25 cellular contexts compared by ENCODE assay signal in genomic region chr22:22424956-22425355, GRCh38.
"Had no signal": no experiment of that assay in that cellular context is flagged by ENCODE, and none has a peak within 500 bp of the region (broad histone marks: within the 10 kb centered on the region; RNA-seq: fewer than 3 reads in every experiment).

No MANE protein-coding gene starts in this region.

- DNase-seq: activated CD8-positive, alpha-beta memory T cell treated with anti-CD3 and anti-CD28 coated beads for 24 hours; activated CD8-positive, alpha-beta memory T cell treated with anti-CD3 and anti-CD28 coated beads, Interleukin-2, amount 50 U/mL, for 4 hours; activated naive CD4-positive, alpha-beta T cell; activated T-cell treated with anti-CD3 and anti-CD28 coated beads, Interleukin-2, amount 50 U/mL, for 24 hours; adrenal gland; effector memory CD4-positive, alpha-beta T cell; foreskin keratinocyte; left ventricle myocardium inferior; occipital lobe; posterior cingulate gyrus; spleen; stimulated activated CD4-positive, alpha-beta T cell treated with anti-CD3 and anti-CD28 coated beads, Interleukin-4, amount 100 ng/mL, for 24 hours; stimulated activated naive CD8-positive, alpha-beta T cell treated with anti-CD3 and anti-CD28 coated beads, Interleukin-15, Interleukin-2, amounts not matched to agents 100 U/mL and 50 U/mL, for 24 hours; T-helper 1 cell; thyroid gland; upper lobe of right lung; WERI-Rb-1 had no signal

- H3K4me1 Mint-ChIP-seq: central memory CD8-positive, alpha-beta T cell had no signal

- H3K36me3 ChIP-seq: adrenal gland, breast epithelium, left ventricle myocardium inferior, spleen, thyroid gland, upper lobe of right lung, WERI-Rb-1 had no signal

- H3K4me3 ChIP-seq: adrenal gland, breast epithelium, left ventricle myocardium inferior, spleen, thyroid gland, upper lobe of right lung had no signal

- H3K27ac Mint-ChIP-seq: activated naive CD8-positive, alpha-beta T cell; activated T-cell treated with anti-CD3 and anti-CD28 coated beads, Interleukin-2, amount 50 U/mL, for 24 hours; activated T-helper 2 cell treated with anti-CD3 and anti-CD28 coated beads, Interferon-gamma antibody, Interleukin-2, Interleukin-4, amounts not matched to agents 10 μg/mL and 5 μg/mL and 100 μg/mL, durations not matched to agents 14 hours and 24 hours and 36 hours; mesothelial cell of epicardium had no signal

- H3K4me1 ChIP-seq: breast epithelium, foreskin keratinocyte, left ventricle myocardium inferior, thyroid gland, upper lobe of right lung had no signal

- H3K27me3 ChIP-seq: adrenal gland, breast epithelium, thyroid gland had no signal

- ATAC-seq: foreskin keratinocyte; stimulated activated naive CD8-positive, alpha-beta T cell treated with anti-CD3 and anti-CD28 coated beads, Interleukin-15, Interleukin-2, amounts not matched to agents 100 U/mL and 50 U/mL, for 24 hours; upper lobe of right lung had no signal

- H3K27ac ChIP-seq: breast epithelium, foreskin keratinocyte, left ventricle myocardium inferior, spleen, thyroid gland, upper lobe of right lung, WERI-Rb-1 had no signal

- H3K9me3 ChIP-seq: adrenal gland, breast epithelium, left ventricle myocardium inferior, spleen, thyroid gland, upper lobe of right lung had no signal

- H3K9me3 Mint-ChIP-seq: activated T-cell treated with anti-CD3 and anti-CD28 coated beads, Interleukin-2, amount 50 U/mL, for 24 hours; activated T-helper 2 cell treated with anti-CD3 and anti-CD28 coated beads, Interferon-gamma antibody, Interleukin-2, Interleukin-4, amounts not matched to agents 10 μg/mL and 5 μg/mL and 100 μg/mL, durations not matched to agents 14 hours and 24 hours and 36 hours; central memory CD8-positive, alpha-beta T cell; mesothelial cell of epicardium; neural crest cell had no signal

- H3K4me3 Mint-ChIP-seq: activated naive CD8-positive, alpha-beta T cell; activated T-cell treated with anti-CD3 and anti-CD28 coated beads, Interleukin-2, amount 50 U/mL, for 24 hours; central memory CD8-positive, alpha-beta T cell; mesothelial cell of epicardium; neural crest cell had no signal

- FAIRE-seq: colon, TTC549 had no signal

- H3K36me3 Mint-ChIP-seq: activated naive CD8-positive, alpha-beta T cell; mesothelial cell of epicardium had no signal
